Comparison of ENCODE assay signal across 13 cellular contexts in the genomic region with DNA sequence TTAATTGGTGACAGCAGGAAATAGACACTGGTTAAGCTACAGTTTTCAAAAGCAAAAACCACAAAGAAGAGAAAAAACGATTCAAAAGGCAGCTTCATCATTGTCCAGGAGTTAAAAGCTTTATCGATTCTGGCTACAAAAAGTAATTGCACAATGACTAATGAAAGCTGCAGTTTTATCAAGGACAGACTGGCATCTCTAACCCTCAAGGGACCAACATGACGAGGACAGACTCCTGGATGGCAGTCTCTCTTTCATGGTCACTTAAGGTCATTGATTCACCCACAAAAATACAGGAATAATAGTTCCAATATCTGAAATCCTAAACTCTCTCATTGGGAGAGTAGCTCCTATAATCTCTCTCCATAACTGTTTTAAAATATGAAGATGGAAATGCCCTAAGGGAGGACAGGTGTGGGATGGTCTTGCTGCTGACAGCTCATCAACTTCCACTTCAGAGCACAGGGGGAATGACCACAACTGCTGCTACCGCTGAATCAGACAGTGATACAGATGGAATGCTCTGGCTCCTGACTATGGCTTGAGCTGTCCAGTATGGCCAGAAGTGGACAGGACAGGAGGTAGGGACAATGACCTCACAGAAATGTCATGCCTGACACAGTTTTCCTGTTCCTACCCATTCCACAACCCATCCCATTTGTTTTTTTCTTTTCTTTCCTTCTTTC. TPM values are rescaled to one million over a fixed set of nuclear protein-coding genes. Genes with fewer than 3 reads are reported as not detected.
DNase-seq lines count a peak whose midpoint lies in the region; ATAC-seq, FAIRE-seq and TF ChIP-seq lines count a peak whose summit lies in the region.
"Had no signal": no experiment of that assay in that cellular context is flagged by ENCODE, and none has a peak within 500 bp of the region (broad histone marks: within the 10 kb centered on the region; RNA-seq: fewer than 3 reads in every experiment).

No MANE protein-coding gene starts in this region.

- H3K4me1 Mint-ChIP-seq in T-helper 1 cell treated with Interleukin-12 subunit alpha and Interleukin-12 subunit beta and Interleukin-4 antibody, amounts not matched to agents 30 μg/mL and 1 μg/mL, for 36 hours (ENCODE audit: low read depth) = peaks cover 4% of the 10 kb centered on the region
- H3K4me1 Mint-ChIP-seq in progenitor cell of endocrine pancreas (ENCODE audit: low read depth) = peaks cover 25% of the 10 kb centered on the region

- H3K27me3 Mint-ChIP-seq in T-helper 1 cell treated with Interleukin-12 subunit alpha and Interleukin-12 subunit beta and Interleukin-4 antibody, amounts not matched to agents 30 μg/mL and 1 μg/mL, for 36 hours (ENCODE audit: low read depth) = no peaks in the 10 kb centered on the region
- H3K27me3 Mint-ChIP-seq in progenitor cell of endocrine pancreas = no peaks in the 10 kb centered on the region
- H3K27me3 Mint-ChIP-seq: IgD-negative memory B cell had no signal

- H3K4me3 ChIP-seq in fibroblast of mammary gland (ENCODE audit: control insufficient read depth, low read depth, low read length) = no peak overlapping the region
- H3K4me3 ChIP-seq: GM12878, upper lobe of right lung had no signal

- H3K27ac Mint-ChIP-seq in T-helper 1 cell treated with Interleukin-12 subunit alpha and Interleukin-12 subunit beta and Interleukin-4 antibody, amounts not matched to agents 30 μg/mL and 1 μg/mL, for 36 hours = peak overlapping the region; percentile 18
- peak overlapping the region; percentile 73 for H3K27ac Mint-ChIP-seq in progenitor cell of endocrine pancreas

- DNase-seq in T-helper 1 cell = no peak
- DNase-seq in RCC 7860 (ENCODE audit: low spot score) = peak; percentile 66
- peak; percentile 33 for DNase-seq in fibroblast of mammary gland (ENCODE audit: low read depth)
- no peak for DNase-seq in progenitor cell of endocrine pancreas (ENCODE audit: low spot score, unreplicated experiment)
- no peak for DNase-seq in GF-D8 (lab: John Stamatoyannopoulos, UW)
- DNase-seq: NCI-H1930, upper lobe of right lung had no signal

- H3K4me3 Mint-ChIP-seq in T-helper 1 cell treated with Interleukin-12 subunit alpha and Interleukin-12 subunit beta and Interleukin-4 antibody, amounts not matched to agents 30 μg/mL and 1 μg/mL, for 36 hours = no peak overlapping the region
- no peak overlapping the region for H3K4me3 Mint-ChIP-seq in progenitor cell of endocrine pancreas (ENCODE audit: low read depth)
- H3K4me3 Mint-ChIP-seq: IgD-negative memory B cell had no signal

- FAIRE-seq in RCC 7860 (lab: Jason Lieb, UNC) = peak; percentile 59
- FAIRE-seq: GM12878, H1 had no signal

- ATAC-seq in HG03378 (IDR thresholded peaks at IDR 0.05; ENCODE audit: unreplicated experiment) (no peak), GM18867 (IDR thresholded peaks at IDR 0.05; ENCODE audit: unreplicated experiment) (no peak)
- ATAC-seq: GM12878, upper lobe of right lung had no signal

- H3K36me3 Mint-ChIP-seq in T-helper 1 cell treated with Interleukin-12 subunit alpha and Interleukin-12 subunit beta and Interleukin-4 antibody, amounts not matched to agents 30 μg/mL and 1 μg/mL, for 36 hours (ENCODE audit: low read depth) = peaks cover 33% of the 10 kb centered on the region
- peaks cover 19% of the 10 kb centered on the region for H3K36me3 Mint-ChIP-seq in progenitor cell of endocrine pancreas (ENCODE audit: insufficient read depth)

- TF ChIP-seq CTCF in fibroblast of mammary gland (conservative IDR thresholded peaks at IDR 0.05; ENCODE audit: control insufficient read depth, insufficient read depth, low read depth, low read length) (no peak), progenitor cell of endocrine pancreas (IDR thresholded peaks at IDR 0.05; ENCODE audit: unreplicated experiment) (no peak)

- no peaks in the 10 kb centered on the region for H3K9me3 Mint-ChIP-seq in T-helper 1 cell treated with Interleukin-12 subunit alpha and Interleukin-12 subunit beta and Interleukin-4 antibody, amounts not matched to agents 30 μg/mL and 1 μg/mL, for 36 hours
- H3K9me3 Mint-ChIP-seq in progenitor cell of endocrine pancreas (ENCODE audit: low read depth) = no peaks in the 10 kb centered on the region
- H3K9me3 Mint-ChIP-seq: IgD-negative memory B cell had no signal

RNA-seq across cellular contexts. Expression of gene CPLANE2, which starts 17.4 kb away (rescaled TPM):
- 14.8 and 16.5 TPM in 2 replicates for total RNA-seq in progenitor cell of endocrine pancreas

RNA-seq across cellular contexts. Expression of gene ARHGEF19, which starts 42.0 kb away (rescaled TPM):
- 146 and 151 TPM in 2 replicates for total RNA-seq in progenitor cell of endocrine pancreas

Comparison
In these comparisons a context has a peak if more than half of its experiments do, and no peak if none do; other contexts are left out.
1. DNase-seq: peak in RCC 7860 (single experiment) and fibroblast of mammary gland (single experiment); none in T-helper 1 cell (0 of 5), progenitor cell of endocrine pancreas (single experiment) and GF-D8 (single experiment).